In the genomic region with DNA sequence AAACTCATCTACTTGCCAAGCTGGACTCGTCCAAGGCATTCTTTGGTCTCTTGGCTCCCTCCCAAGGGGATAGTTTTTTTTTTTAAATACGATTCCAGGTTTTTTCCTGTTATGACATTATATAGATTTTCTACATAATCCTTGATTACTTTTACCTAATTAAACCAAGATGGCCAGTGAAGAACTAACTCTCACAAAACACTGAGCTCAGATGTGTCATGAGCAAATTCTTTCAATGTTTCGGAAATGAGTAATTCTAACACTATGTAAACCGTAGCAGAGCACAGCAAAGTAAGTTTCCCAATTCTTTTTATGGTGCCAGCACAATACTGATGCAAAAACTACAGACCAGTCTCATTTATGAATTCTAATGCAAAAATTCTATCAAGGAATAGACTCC, we compare ENCODE assay signal across 11 cellular contexts. TPM values are rescaled to one million over a fixed set of nuclear protein-coding genes. Genes with fewer than 3 reads are reported as not detected.
DNase-seq lines count a peak whose midpoint lies in the region; ATAC-seq and TF ChIP-seq lines count a peak whose summit lies in the region.
"Had no signal": no experiment of that assay in that cellular context is flagged by ENCODE, and none has a peak within 500 bp of the region (broad histone marks: within the 10 kb centered on the region; RNA-seq: fewer than 3 reads in every experiment).

No MANE protein-coding gene starts in this region.

- H2AFZ ChIP-seq in SU-DHL-6 (ENCODE audit: low read depth, low read length, severe bottlenecking), result no peak overlapping the region

- DNase-seq in activated CD8-positive, alpha-beta T cell treated with anti-CD3 and anti-CD28 coated beads for 36 hours, result no peak
- no peak for DNase-seq in activated CD8-positive, alpha-beta T cell treated with anti-CD3 and anti-CD28 coated beads, Interleukin-2, amount 10 ng/mL, durations not matched to agents 7 days and 5 days
- DNase-seq in fibroblast of pulmonary artery (ENCODE audit: low read depth) (peak; percentile 66), sigmoid colon (no peak)
- DNase-seq in activated CD4-positive, alpha-beta T cell treated with anti-CD3 and anti-CD28 coated beads for 48 hours, result no peak

- no peak overlapping the region for H3K9ac ChIP-seq in SU-DHL-6 (ENCODE audit: low read length)

- peaks cover 24% of the 10 kb centered on the region for H3K79me2 ChIP-seq in SU-DHL-6 (ENCODE audit: insufficient read depth, low read length)

- peaks cover 22% of the 10 kb centered on the region for H3K4me1 Mint-ChIP-seq in activated CD8-positive, alpha-beta T cell treated with anti-CD3 and anti-CD28 coated beads for 36 hours (ENCODE audit: low read depth)
- H3K4me1 Mint-ChIP-seq in activated CD8-positive, alpha-beta T cell treated with anti-CD3 and anti-CD28 coated beads, Interleukin-2, amount 10 ng/mL, durations not matched to agents 7 days and 5 days (ENCODE audit: low read depth), result peaks cover 22% of the 10 kb centered on the region

- peak overlapping the region; percentile 80 for H3K4me3 Mint-ChIP-seq in activated CD8-positive, alpha-beta T cell treated with anti-CD3 and anti-CD28 coated beads for 36 hours
- H3K4me3 Mint-ChIP-seq in activated CD8-positive, alpha-beta T cell treated with anti-CD3 and anti-CD28 coated beads, Interleukin-2, amount 10 ng/mL, durations not matched to agents 7 days and 5 days, result no peak overlapping the region

- POLR2A ChIA-PET in activated CD8-positive, alpha-beta T cell treated with anti-CD3 and anti-CD28 coated beads for 36 hours (lab: Charles Lee), result no interaction called here
- POLR2A ChIA-PET in activated CD8-positive, alpha-beta T cell treated with anti-CD3 and anti-CD28 coated beads, Interleukin-2, amount 10 ng/mL, durations not matched to agents 7 days and 5 days (lab: Charles Lee), result no interaction called here

- no peaks in the 10 kb centered on the region for H3K9me3 Mint-ChIP-seq in activated CD8-positive, alpha-beta T cell treated with anti-CD3 and anti-CD28 coated beads for 36 hours
- H3K9me3 Mint-ChIP-seq in activated CD8-positive, alpha-beta T cell treated with anti-CD3 and anti-CD28 coated beads, Interleukin-2, amount 10 ng/mL, durations not matched to agents 7 days and 5 days (ENCODE audit: insufficient read depth), result no peaks in the 10 kb centered on the region

- no peak overlapping the region for H3K27ac Mint-ChIP-seq in activated CD8-positive, alpha-beta T cell treated with anti-CD3 and anti-CD28 coated beads for 36 hours
- H3K27ac Mint-ChIP-seq in activated CD8-positive, alpha-beta T cell treated with anti-CD3 and anti-CD28 coated beads, Interleukin-2, amount 10 ng/mL, durations not matched to agents 7 days and 5 days, result no peak overlapping the region

- H3K27me3 ChIP-seq in SU-DHL-6 (ENCODE audit: low read length) (no peaks in the 10 kb centered on the region), sigmoid colon (no peaks in the 10 kb centered on the region)

- H3K4me1 ChIP-seq in sigmoid colon, result peaks cover 0 to 28% (median 22%) of the 10 kb centered on the region in 4 donors

- CTCF ChIA-PET in activated CD8-positive, alpha-beta T cell treated with anti-CD3 and anti-CD28 coated beads for 36 hours (lab: Charles Lee), result interaction anchor here (0.8 to 5.1 kb wide), 3 partner anchors 19 to 39 kb away, joined by 3 to 23 read pairs (median 3); no protein-coding TSS in a partner anchor
- CTCF ChIA-PET in activated CD8-positive, alpha-beta T cell treated with anti-CD3 and anti-CD28 coated beads, Interleukin-2, amount 10 ng/mL, durations not matched to agents 7 days and 5 days (lab: Charles Lee), result interaction anchor here (1.5 to 2.1 kb wide), 2 partner anchors 23 to 150 kb away, joined by 5 to 8 read pairs; no protein-coding TSS in a partner anchor

- WGBS in sigmoid colon, 2 donors, result 88 to 90% methylated on average over 4 of the region's 4 CpGs

- ATAC-seq in activated CD8-positive, alpha-beta T cell treated with anti-CD3 and anti-CD28 coated beads for 36 hours, result no peak
- ATAC-seq in activated CD8-positive, alpha-beta T cell treated with anti-CD3 and anti-CD28 coated beads, Interleukin-2, amount 10 ng/mL, durations not matched to agents 7 days and 5 days, result no peak
- no peak for ATAC-seq in HG02884 (IDR thresholded peaks at IDR 0.05; ENCODE audit: unreplicated experiment)
- ATAC-seq in GM18867 (IDR thresholded peaks at IDR 0.05; ENCODE audit: unreplicated experiment), result no peak

- H3F3A ChIP-seq in SU-DHL-6 (ENCODE audit: insufficient read depth), result no peaks in the 10 kb centered on the region

- H3K36me3 ChIP-seq in SU-DHL-6 (ENCODE audit: low read length) (no peaks in the 10 kb centered on the region), sigmoid colon (peaks cover 0 to 19% (median 15%) of the 10 kb centered on the region in 4 donors)

- TF ChIP-seq POLR2A in sigmoid colon (IDR thresholded peaks at IDR 0.05), result no peak

- H3K27ac ChIP-seq in SU-DHL-6 (ENCODE audit: low read depth, low read length), result no peak overlapping the region
- peak overlapping the region in 3 of 4 donors; percentile 13 to 86 (median 64) for H3K27ac ChIP-seq in sigmoid colon

- no peak for TF ChIP-seq CTCF in activated CD8-positive, alpha-beta T cell treated with anti-CD3 and anti-CD28 coated beads for 36 hours (IDR thresholded peaks at IDR 0.05)
- TF ChIP-seq CTCF in SU-DHL-6 (IDR thresholded peaks at IDR 0.05; ENCODE audit: insufficient read depth, low read length, poor library complexity, severe bottlenecking), result no peak
- TF ChIP-seq CTCF in fibroblast of pulmonary artery (IDR thresholded peaks at IDR 0.05; ENCODE audit: low read length, missing control alignments), result no peak
- TF ChIP-seq CTCF in sigmoid colon (IDR thresholded peaks at IDR 0.05), result no peak

- no peak overlapping the region for H3K4me3 ChIP-seq in SU-DHL-6 (ENCODE audit: insufficient read depth, low read length, poor library complexity, severe bottlenecking)
- no peak overlapping the region for H3K4me3 ChIP-seq in fibroblast of pulmonary artery (replicated peaks; ENCODE audit: low read depth, low read length)
- no peak overlapping the region for H3K4me3 ChIP-seq in sigmoid colon
- H3K4me3 ChIP-seq: lung had no signal

- H3K4me2 ChIP-seq in SU-DHL-6 (ENCODE audit: low read depth, low read length, poor library complexity, severe bottlenecking), result peak overlapping the region; percentile 69

- no peaks in the 10 kb centered on the region for H3K9me3 ChIP-seq in SU-DHL-6 (ENCODE audit: insufficient read depth, low read length)
- no peaks in the 10 kb centered on the region for H3K9me3 ChIP-seq in sigmoid colon

- H3K27me3 Mint-ChIP-seq in activated CD8-positive, alpha-beta T cell treated with anti-CD3 and anti-CD28 coated beads for 36 hours, result no peaks in the 10 kb centered on the region
- no peaks in the 10 kb centered on the region for H3K27me3 Mint-ChIP-seq in activated CD8-positive, alpha-beta T cell treated with anti-CD3 and anti-CD28 coated beads, Interleukin-2, amount 10 ng/mL, durations not matched to agents 7 days and 5 days (ENCODE audit: low read depth)

- no peak for TF ChIP-seq EP300 in sigmoid colon (IDR thresholded peaks at IDR 0.05)

- H4K20me1 ChIP-seq in SU-DHL-6 (ENCODE audit: low read depth, low read length), result no peaks in the 10 kb centered on the region

- peaks cover 16% of the 10 kb centered on the region for H3K36me3 Mint-ChIP-seq in activated CD8-positive, alpha-beta T cell treated with anti-CD3 and anti-CD28 coated beads for 36 hours (ENCODE audit: low read depth)
- H3K36me3 Mint-ChIP-seq in activated CD8-positive, alpha-beta T cell treated with anti-CD3 and anti-CD28 coated beads, Interleukin-2, amount 10 ng/mL, durations not matched to agents 7 days and 5 days (ENCODE audit: low read depth), result peaks cover 6% of the 10 kb centered on the region

- no peaks in the 10 kb centered on the region for H3K9me2 ChIP-seq in SU-DHL-6 (replicated peaks; ENCODE audit: insufficient read depth, low read length)

- intact Hi-C loops in activated CD8-positive, alpha-beta T cell treated with anti-CD3 and anti-CD28 coated beads for 36 hours (cut with micrococcal nuclease), result no loop called here
- intact Hi-C loops in sigmoid colon (cut with DNase I), result loop anchor here (5.0 kb wide), 1 partner anchor 632 kb away; the partner anchor contains the start of genes DHX38 and TXNL4B

RNA-seq across cellular contexts. Expression of gene ZNF23, which starts 1.8 kb away (rescaled TPM):
- total RNA-seq in activated CD8-positive, alpha-beta T cell treated with anti-CD3 and anti-CD28 coated beads for 36 hours, result 10 to 100 TPM; 10.4 to 11.1 TPM
- 1 to 10 TPM; 7.9 to 8.7 TPM for total RNA-seq in activated CD8-positive, alpha-beta T cell treated with anti-CD3 and anti-CD28 coated beads, Interleukin-2, amount 10 ng/mL, durations not matched to agents 7 days and 5 days
- 10 to 100 TPM in 1 of 4 donors, 1 to 10 TPM in 3; 3.9 to 11.6 (median 7.5) TPM for total RNA-seq in sigmoid colon
- 1 to 10 TPM; 3.0 to 5.4 (median 5.3) TPM for polyA plus RNA-seq in sigmoid colon

RNA-seq across cellular contexts. Expression of gene TLE7, which starts 18.4 kb away (rescaled TPM):
- total RNA-seq in activated CD8-positive, alpha-beta T cell treated with anti-CD3 and anti-CD28 coated beads for 36 hours, result not detected
- not detected for total RNA-seq in activated CD8-positive, alpha-beta T cell treated with anti-CD3 and anti-CD28 coated beads, Interleukin-2, amount 10 ng/mL, durations not matched to agents 7 days and 5 days
- not detected for total RNA-seq in sigmoid colon
- polyA plus RNA-seq in sigmoid colon, result not detected
- total RNA-seq: H1, lung had no signal
- polyA plus RNA-seq: lung, thymus had no signal

RNA-seq across cellular contexts. Expression of gene ZNF19, which starts 28.9 kb away (rescaled TPM):
- 1 to 10 TPM; 3.9 to 4.1 TPM for total RNA-seq in activated CD8-positive, alpha-beta T cell treated with anti-CD3 and anti-CD28 coated beads for 36 hours
- 1 to 10 TPM; 2.7 TPM for total RNA-seq in activated CD8-positive, alpha-beta T cell treated with anti-CD3 and anti-CD28 coated beads, Interleukin-2, amount 10 ng/mL, durations not matched to agents 7 days and 5 days
- 1 to 10 TPM; 5.2 to 7.4 (median 6.0) TPM for total RNA-seq in sigmoid colon
- polyA plus RNA-seq in sigmoid colon, result 1 to 10 TPM; 2.3 to 2.4 (median 2.4) TPM
